ENCODE assay signal across 16 cellular contexts in the genomic region with DNA sequence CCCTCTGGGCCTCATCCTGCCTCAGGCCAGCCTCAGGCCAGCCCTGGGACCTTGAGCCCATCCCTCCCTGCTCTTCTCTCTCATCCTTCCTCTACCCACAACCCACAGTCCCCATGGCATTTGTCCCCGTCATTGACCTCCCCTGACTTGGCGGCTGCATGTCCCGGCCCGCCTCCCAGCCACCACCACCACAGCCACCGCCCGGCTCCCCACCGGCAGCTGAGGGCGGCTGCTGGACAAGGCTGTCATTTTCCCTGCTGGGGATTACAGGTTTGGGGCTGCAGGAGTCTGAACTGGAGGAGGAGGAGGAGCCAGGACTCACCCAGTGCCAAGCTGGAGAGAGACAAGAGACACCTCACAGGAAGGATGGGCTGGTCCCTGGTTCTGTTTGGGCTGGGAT.
A peak's percentile ranks its signal among the peaks of the same experiment; 100 is the strongest.
DNase-seq lines count a peak whose midpoint lies in the region; ATAC-seq and TF ChIP-seq lines count a peak whose summit lies in the region.
"Had no signal": no experiment of that assay in that cellular context is flagged by ENCODE, and none has a peak within 500 bp of the region (broad histone marks: within the 10 kb centered on the region; RNA-seq: fewer than 3 reads in every experiment).

No MANE protein-coding gene starts in this region.

- ATAC-seq in gastroesophageal sphincter = no peak
- no peak for ATAC-seq in GM18907 (IDR thresholded peaks at IDR 0.05; ENCODE audit: unreplicated experiment)
- ATAC-seq: activated CD4-positive, alpha-beta T cell treated with anti-CD3 and anti-CD28 coated beads for 36 hours; stimulated activated naive CD8-positive, alpha-beta T cell treated with anti-CD3 and anti-CD28 coated beads, Interleukin-15, Interleukin-2, amounts not matched to agents 100 U/mL and 50 U/mL, for 24 hours had no signal

- peak overlapping the region in 3 of 4 donors; percentile 65 to 82 (median 78) for H3K27ac ChIP-seq in gastroesophageal sphincter
- no peak overlapping the region for H3K27ac ChIP-seq in GM23248
- no peak overlapping the region for H3K27ac ChIP-seq in brain microvascular endothelial cell

- H3K27me3 ChIP-seq in gastroesophageal sphincter (no peaks in the 10 kb centered on the region), GM23248 (replicated peaks; ENCODE audit: insufficient read depth) (no peaks in the 10 kb centered on the region), brain microvascular endothelial cell (replicated peaks) (no peaks in the 10 kb centered on the region)

- WGBS in gastroesophageal sphincter (ENCODE audit: low coverage in 1 of 2), 2 donors = 40% methylated on average over 1 of the region's 8 CpGs; no CpG with 5 or more reads in 1 of the 2 donors
- WGBS in GM23248 (ENCODE audit: low coverage in 1 of 2, low lambda C conversion rate in 2 of 2, missing lambda C conversion rate in 2 of 2), 2 experiments = 93 to 97% methylated on average over 5 to 8 of the region's 8 CpGs

- no peak overlapping the region for H3K4me3 Mint-ChIP-seq in progenitor cell of endocrine pancreas (ENCODE audit: low read depth)
- no peak overlapping the region for H3K4me3 Mint-ChIP-seq in activated naive CD4-positive, alpha-beta T cell treated with anti-CD3 and anti-CD28 coated beads, Interleukin-2, amount 10 ng/mL, durations not matched to agents 7 days and 5 days
- H3K4me3 Mint-ChIP-seq: activated CD4-positive, alpha-beta T cell treated with anti-CD3 and anti-CD28 coated beads for 36 hours; CD4-positive, CD25-positive, alpha-beta regulatory T cell; mesothelial cell of epicardium had no signal

- H3K79me2 ChIP-seq in GM23248 (ENCODE audit: insufficient read depth) = peaks cover 57% of the 10 kb centered on the region

- H3K36me3 ChIP-seq in gastroesophageal sphincter (peaks cover 0 to 8% of the 10 kb centered on the region in 2 donors), GM23248 (ENCODE audit: low read depth) (no peaks in the 10 kb centered on the region), brain microvascular endothelial cell (replicated peaks) (no peaks in the 10 kb centered on the region)

- H3K4me3 ChIP-seq in gastroesophageal sphincter (no peak overlapping the region), GM23248 (no peak overlapping the region), brain microvascular endothelial cell (ENCODE audit: low read depth, low read length) (no peak overlapping the region)

- H3K27me3 Mint-ChIP-seq in progenitor cell of endocrine pancreas = no peaks in the 10 kb centered on the region
- H3K27me3 Mint-ChIP-seq in activated naive CD4-positive, alpha-beta T cell treated with anti-CD3 and anti-CD28 coated beads, Interleukin-2, amount 10 ng/mL, durations not matched to agents 7 days and 5 days = peaks cover 9% of the 10 kb centered on the region
- H3K27me3 Mint-ChIP-seq: activated CD4-positive, alpha-beta T cell treated with anti-CD3 and anti-CD28 coated beads for 36 hours; CD4-positive, CD25-positive, alpha-beta regulatory T cell had no signal

- peaks cover 55% of the 10 kb centered on the region for H3F3A ChIP-seq in GM23248 (ENCODE audit: insufficient read depth)

- TF ChIP-seq EP300 in gastroesophageal sphincter (IDR thresholded peaks at IDR 0.05) = no peak

- no peaks in the 10 kb centered on the region for H3K9me2 ChIP-seq in GM23248 (ENCODE audit: insufficient read depth)

- H4K20me1 ChIP-seq in GM23248 (ENCODE audit: insufficient read depth) = no peaks in the 10 kb centered on the region

- in situ Hi-C loops in GM23248 (cut with MboI) = no loop called here
- in situ Hi-C loops in brain microvascular endothelial cell (cut with HindIII; ENCODE audit: low pct_ligation_motif_present, low sequenced_read_pairs) = no loop called here

- H3K36me3 Mint-ChIP-seq in progenitor cell of endocrine pancreas (ENCODE audit: insufficient read depth) = no peaks in the 10 kb centered on the region
- no peaks in the 10 kb centered on the region for H3K36me3 Mint-ChIP-seq in activated naive CD4-positive, alpha-beta T cell treated with anti-CD3 and anti-CD28 coated beads, Interleukin-2, amount 10 ng/mL, durations not matched to agents 7 days and 5 days

- H3K9me3 ChIP-seq in gastroesophageal sphincter (no peaks in the 10 kb centered on the region), GM23248 (ENCODE audit: low read depth) (no peaks in the 10 kb centered on the region)

- H3K4me1 Mint-ChIP-seq in progenitor cell of endocrine pancreas (ENCODE audit: low read depth) = peaks cover 56% of the 10 kb centered on the region
- H3K4me1 Mint-ChIP-seq in activated naive CD4-positive, alpha-beta T cell treated with anti-CD3 and anti-CD28 coated beads, Interleukin-2, amount 10 ng/mL, durations not matched to agents 7 days and 5 days = no peaks in the 10 kb centered on the region
- H3K4me1 Mint-ChIP-seq: activated CD4-positive, alpha-beta T cell treated with anti-CD3 and anti-CD28 coated beads for 36 hours had no signal

- H3K9me3 Mint-ChIP-seq in progenitor cell of endocrine pancreas (ENCODE audit: low read depth) = no peaks in the 10 kb centered on the region
- no peaks in the 10 kb centered on the region for H3K9me3 Mint-ChIP-seq in activated naive CD4-positive, alpha-beta T cell treated with anti-CD3 and anti-CD28 coated beads, Interleukin-2, amount 10 ng/mL, durations not matched to agents 7 days and 5 days
- H3K9me3 Mint-ChIP-seq: CD4-positive, CD25-positive, alpha-beta regulatory T cell; mesothelial cell of epicardium had no signal

- no peak for TF ChIP-seq POLR2A in gastroesophageal sphincter (IDR thresholded peaks at IDR 0.05)

- H2AFZ ChIP-seq in GM23248 = no peak overlapping the region

- H3K4me1 ChIP-seq in gastroesophageal sphincter (peaks cover 14 to 100% (median 92%) of the 10 kb centered on the region in 3 donors), GM23248 (ENCODE audit: insufficient read depth) (peaks cover 65% of the 10 kb centered on the region)

- no peak overlapping the region for H3K4me2 ChIP-seq in GM23248 (ENCODE audit: unreplicated experiment)

- TF ChIP-seq CTCF in gastroesophageal sphincter (IDR thresholded peaks at IDR 0.05) = no peak
- no peak for TF ChIP-seq CTCF in progenitor cell of endocrine pancreas (IDR thresholded peaks at IDR 0.05; ENCODE audit: unreplicated experiment)
- no peak for TF ChIP-seq CTCF in brain microvascular endothelial cell (IDR thresholded peaks at IDR 0.05; ENCODE audit: low read depth, low read length, missing control alignments)

- peak overlapping the region; percentile 69 for H3K27ac Mint-ChIP-seq in progenitor cell of endocrine pancreas
- H3K27ac Mint-ChIP-seq in activated naive CD4-positive, alpha-beta T cell treated with anti-CD3 and anti-CD28 coated beads, Interleukin-2, amount 10 ng/mL, durations not matched to agents 7 days and 5 days = no peak overlapping the region
- H3K27ac Mint-ChIP-seq: activated CD4-positive, alpha-beta T cell treated with anti-CD3 and anti-CD28 coated beads for 36 hours; CD4-positive, CD25-positive, alpha-beta regulatory T cell had no signal

- H3K9ac ChIP-seq in GM23248 = no peak overlapping the region

- CTCF ChIA-PET in activated naive CD4-positive, alpha-beta T cell treated with anti-CD3 and anti-CD28 coated beads, Interleukin-2, amount 10 ng/mL, durations not matched to agents 7 days and 5 days (lab: Charles Lee) = interaction anchor here (3.7 kb wide), 1 partner anchor 13 kb away, joined by 13 read pairs; no protein-coding TSS in a partner anchor

- DNase-seq in CMK (ENCODE audit: low read depth) (peak; percentile 53), NCI-H2227 (lab: John Stamatoyannopoulos, UW; ENCODE audit: unreplicated experiment) (peak; percentile 83), progenitor cell of endocrine pancreas (ENCODE audit: low spot score, unreplicated experiment) (no peak), GM23248 (no peak), brain microvascular endothelial cell (no peak)
- DNase-seq in activated naive CD4-positive, alpha-beta T cell treated with anti-CD3 and anti-CD28 coated beads, Interleukin-2, amount 10 ng/mL, durations not matched to agents 7 days and 5 days = no peak
- DNase-seq: activated CD4-positive, alpha-beta T cell treated with anti-CD3 and anti-CD28 coated beads for 36 hours; CD4-positive, CD25-positive, alpha-beta regulatory T cell; central memory CD4-positive, alpha-beta T cell; GDM1; NCI-H187 treated with DMSO at 0.1 percent for 48 hours; stimulated activated CD4-positive, alpha-beta T cell treated with anti-CD3 and anti-CD28 coated beads, Interleukin-2, amount 100 ng/mL, for 24 hours; stimulated activated naive CD8-positive, alpha-beta T cell treated with anti-CD3 and anti-CD28 coated beads, Interleukin-15, Interleukin-2, amounts not matched to agents 100 U/mL and 50 U/mL, for 24 hours had no signal

Comparison
In these comparisons a context has a peak if more than half of its experiments do, and no peak if none do; other contexts are left out.
1. DNase-seq: peak in CMK (single experiment) and NCI-H2227 (single experiment); none in progenitor cell of endocrine pancreas (single experiment), GM23248 (single experiment), activated naive CD4-positive, alpha-beta T cell treated with anti-CD3 and anti-CD28 coated beads, Interleukin-2, amount 10 ng/mL, durations not matched to agents 7 days and 5 days (single experiment) and brain microvascular endothelial cell (single experiment).
2. H3K27ac ChIP-seq: peak in gastroesophageal sphincter (3 of 4); none in GM23248 (single experiment) and brain microvascular endothelial cell (single experiment).